ENCODE assay signal across 15 cellular contexts in genomic region chr10:110777017-110777416, GRCh38.
DNase-seq lines count a peak whose midpoint lies in the region; ATAC-seq and TF ChIP-seq lines count a peak whose summit lies in the region.
"Had no signal": no experiment of that assay in that cellular context is flagged by ENCODE, and none has a peak within 500 bp of the region (broad histone marks: within the 10 kb centered on the region; RNA-seq: fewer than 3 reads in every experiment).

No MANE protein-coding gene starts in this region.

- no peak for DNase-seq in heart right ventricle
- no peak for DNase-seq in Right ventricle myocardium superior
- DNase-seq in KBM-7, result peak; percentile 20
- peak; percentile 64 for DNase-seq in inferior parietal cortex (ENCODE audit: extremely low spot score)
- DNase-seq in superior temporal gyrus (ENCODE audit: extremely low spot score), result peak; percentile 66
- no peak for DNase-seq in NCI-H226
- DNase-seq: 8988T; AML-193; CD8-positive, alpha-beta memory T cell; DMS53; GF-D8 had no signal

- 48 to 53% methylated on average over 3 of the region's 3 CpGs for WGBS in heart right ventricle, 2 donors

- intact Hi-C loops in heart right ventricle (cut with DNase I), result loop anchor here in 1 of 10 donors (10.0 kb wide), 1 partner anchor 132 kb away; the partner anchor contains the start of gene RBM20
- intact Hi-C loops in Right ventricle myocardium superior (cut with DNase I), result no loop called here

- no peak for TF ChIP-seq CTCF in heart right ventricle (IDR thresholded peaks at IDR 0.05)

- in situ Hi-C loops in KBM-7 (cut with MboI; ENCODE audit: low pct_unique_long_range_greater_than_20kb, low sequenced_read_pairs), result no loop called here

- H3K27ac ChIP-seq in heart right ventricle, result peak overlapping the region in 8 of 10 donors; percentile 30 to 65 (median 50)
- H3K27ac ChIP-seq: BLaER1 had no signal

- H3K4me1 ChIP-seq in heart right ventricle, result peaks cover 4 to 98% (median 44%) of the 10 kb centered on the region in 9 donors
- H3K4me1 ChIP-seq: BLaER1, HAP-1 had no signal

- no peaks in the 10 kb centered on the region for H3K9me3 ChIP-seq in heart right ventricle
- H3K9me3 ChIP-seq: BLaER1, HAP-1 had no signal

- H3K27me3 ChIP-seq in heart right ventricle, result no peaks in the 10 kb centered on the region
- H3K27me3 ChIP-seq: BLaER1 had no signal

- H3K4me3 ChIP-seq in heart right ventricle, result no peak overlapping the region
- H3K4me3 ChIP-seq: BLaER1, HAP-1 had no signal

- H3K36me3 ChIP-seq in heart right ventricle, result peaks cover 0 to 4% (median 0%) of the 10 kb centered on the region in 9 donors
- H3K36me3 ChIP-seq: BLaER1, HAP-1 had no signal

- ATAC-seq in heart right ventricle, result no peak
- no peak for ATAC-seq in Right ventricle myocardium superior (ENCODE audit: poor library complexity)
- ATAC-seq in HG03439 (IDR thresholded peaks at IDR 0.05; ENCODE audit: unreplicated experiment), result no peak
- ATAC-seq: HepG2 had no signal

Comparison
In these comparisons a context has a peak if more than half of its experiments do, and no peak if none do; other contexts are left out.
1. DNase-seq: peak in KBM-7 (single experiment), inferior parietal cortex (single experiment) and superior temporal gyrus (single experiment); none in heart right ventricle (0 of 2), Right ventricle myocardium superior (single experiment) and NCI-H226 (single experiment).